ENCODE assay signal across 1 cellular context in the genomic region with DNA sequence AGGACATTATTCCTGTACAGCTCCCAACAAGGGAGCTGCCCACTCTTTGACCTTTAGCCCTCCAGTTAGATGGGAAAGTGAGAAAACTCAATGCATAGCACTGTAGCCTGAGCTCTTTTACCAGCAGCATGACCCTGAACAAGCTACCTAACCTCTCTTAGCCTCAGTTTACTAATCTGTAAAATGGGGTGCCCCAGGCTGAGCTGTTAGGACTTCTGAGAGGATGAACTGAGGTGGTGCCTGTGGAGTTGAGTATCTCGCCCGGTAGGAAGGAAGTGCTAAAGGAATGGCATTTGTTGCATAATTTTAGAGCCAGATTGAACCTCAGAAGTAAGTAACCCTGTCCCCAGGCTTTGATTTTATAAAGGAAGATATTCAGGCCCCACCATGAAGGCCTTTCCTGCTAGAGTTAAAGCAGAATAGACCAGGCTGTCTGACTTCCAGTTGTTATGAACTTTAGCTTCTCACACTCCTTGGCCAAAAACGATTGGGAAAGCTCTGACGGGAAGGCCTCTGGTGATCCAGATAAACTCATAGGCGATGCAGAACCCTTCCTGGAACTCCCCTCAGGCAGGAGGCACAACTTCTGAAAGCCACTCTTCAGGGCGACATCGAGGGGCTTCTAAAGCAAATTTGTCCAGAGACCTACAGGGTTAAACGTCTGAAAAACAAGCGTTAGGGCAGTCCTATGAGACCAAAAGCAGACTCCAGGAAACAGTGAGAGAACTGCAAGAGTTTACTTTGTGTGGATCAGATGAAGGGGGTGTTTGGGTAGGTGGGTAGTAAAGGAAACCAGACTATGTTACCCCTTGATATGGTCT.
TF ChIP-seq lines count a peak whose summit lies in the region.

No MANE protein-coding gene starts in this region.

TF ChIP-seq in liver, 16 proteins besides CTCF, POLR2A, EP300 and RAD21 (continued from another document):
- TF ChIP-seq, protein P1, sequence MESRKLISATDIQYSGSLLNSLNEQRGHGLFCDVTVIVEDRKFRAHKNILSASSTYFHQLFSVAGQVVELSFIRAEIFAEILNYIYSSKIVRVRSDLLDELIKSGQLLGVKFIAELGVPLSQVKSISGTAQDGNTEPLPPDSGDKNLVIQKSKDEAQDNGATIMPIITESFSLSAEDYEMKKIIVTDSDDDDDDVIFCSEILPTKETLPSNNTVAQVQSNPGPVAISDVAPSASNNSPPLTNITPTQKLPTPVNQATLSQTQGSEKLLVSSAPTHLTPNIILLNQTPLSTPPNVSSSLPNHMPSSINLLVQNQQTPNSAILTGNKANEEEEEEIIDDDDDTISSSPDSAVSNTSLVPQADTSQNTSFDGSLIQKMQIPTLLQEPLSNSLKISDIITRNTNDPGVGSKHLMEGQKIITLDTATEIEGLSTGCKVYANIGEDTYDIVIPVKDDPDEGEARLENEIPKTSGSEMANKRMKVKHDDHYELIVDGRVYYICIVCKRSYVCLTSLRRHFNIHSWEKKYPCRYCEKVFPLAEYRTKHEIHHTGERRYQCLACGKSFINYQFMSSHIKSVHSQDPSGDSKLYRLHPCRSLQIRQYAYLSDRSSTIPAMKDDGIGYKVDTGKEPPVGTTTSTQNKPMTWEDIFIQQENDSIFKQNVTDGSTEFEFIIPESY (IDR thresholded peaks at IDR 0.05), result no peak
- TF ChIP-seq JUND (IDR thresholded peaks at IDR 0.05) (peak in 1 of 2 donors; percentile 52), FOXA1 (IDR thresholded peaks at IDR 0.05) (peak; percentile 47), FOXA2 (IDR thresholded peaks at IDR 0.05) (no peak), HNF4G (IDR thresholded peaks at IDR 0.05) (peak; percentile 75), TAF1 (conservative IDR thresholded peaks at IDR 0.05) (peak; percentile 23), EGR1 (IDR thresholded peaks at IDR 0.05; ENCODE audit: low read depth in 2 of 2) (peak in 1 of 2 donors; percentile 43), NR2F2 (IDR thresholded peaks at IDR 0.05) (no peak), YY1 (IDR thresholded peaks at IDR 0.05) (peak; percentile 53), RXRA (IDR thresholded peaks at IDR 0.05) (peak; percentile 82 to 83)
- TF ChIP-seq, protein P2, sequence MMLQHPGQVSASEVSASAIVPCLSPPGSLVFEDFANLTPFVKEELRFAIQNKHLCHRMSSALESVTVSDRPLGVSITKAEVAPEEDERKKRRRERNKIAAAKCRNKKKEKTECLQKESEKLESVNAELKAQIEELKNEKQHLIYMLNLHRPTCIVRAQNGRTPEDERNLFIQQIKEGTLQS (IDR thresholded peaks at IDR 0.05), result no peak
- TF ChIP-seq, protein P3, sequence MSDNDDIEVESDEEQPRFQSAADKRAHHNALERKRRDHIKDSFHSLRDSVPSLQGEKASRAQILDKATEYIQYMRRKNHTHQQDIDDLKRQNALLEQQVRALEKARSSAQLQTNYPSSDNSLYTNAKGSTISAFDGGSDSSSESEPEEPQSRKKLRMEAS (IDR thresholded peaks at IDR 0.05), result peak; percentile 53
